In genomic region chr6:85464260-85464644, GRCh38 we compare ENCODE assay signal across 9 cellular contexts. TPM values are rescaled to one million over a fixed set of nuclear protein-coding genes. Genes with fewer than 3 reads are reported as not detected.
DNase-seq lines count a peak whose midpoint lies in the region; ATAC-seq and TF ChIP-seq lines count a peak whose summit lies in the region.
"Had no signal": no experiment of that assay in that cellular context is flagged by ENCODE, and none has a peak within 500 bp of the region (broad histone marks: within the 10 kb centered on the region; RNA-seq: fewer than 3 reads in every experiment).

No MANE protein-coding gene starts in this region.

- H3K9me2 ChIP-seq in OCI-LY7 (ENCODE audit: insufficient read depth, low read length): no peaks in the 10 kb centered on the region

- CTCF ChIA-PET in OCI-LY7 (lab: Charles Lee; ENCODE audit: unreplicated experiment) (no interaction called here), HEK293T (lab: Yijun Ruan, JAX) (interaction anchor here (3.9 kb wide), 1 partner anchor 19 kb away, joined by 14 read pairs; no protein-coding TSS in a partner anchor)

- no peaks in the 10 kb centered on the region for H3K36me3 Mint-ChIP-seq in endothelial cell (ENCODE audit: low read depth, unreplicated experiment)

- TF ChIP-seq CTCF in endothelial cell (IDR thresholded peaks at IDR 0.05; ENCODE audit: unreplicated experiment): no peak
- no peak for TF ChIP-seq CTCF in OCI-LY7 (conservative IDR thresholded peaks at IDR 0.05; ENCODE audit: low read length)

- H3K9me3 Mint-ChIP-seq in endothelial cell (ENCODE audit: unreplicated experiment): no peaks in the 10 kb centered on the region

- H3K36me3 ChIP-seq in OCI-LY7 (ENCODE audit: insufficient read depth, low read length): no peaks in the 10 kb centered on the region

- no peak overlapping the region for H3K4me3 ChIP-seq in OCI-LY7 (ENCODE audit: low read depth, low read length, poor library complexity, severe bottlenecking)
- H3K4me3 ChIP-seq: K562 had no signal

- H3K27ac ChIP-seq in OCI-LY7 (ENCODE audit: low read depth, low read length, poor library complexity, severe bottlenecking): no peak overlapping the region

- H3K9me3 ChIP-seq in OCI-LY7 (ENCODE audit: low read length): no peaks in the 10 kb centered on the region

- H3K27ac Mint-ChIP-seq in endothelial cell (ENCODE audit: unreplicated experiment): no peak overlapping the region

- no TSS peak for BruUV-seq in OCI-LY7 (replicated peaks; lab: Mats Ljungman, UMichigan)

- H2AFZ ChIP-seq in OCI-LY7 (ENCODE audit: low read length): no peak overlapping the region

- peaks cover 21% of the 10 kb centered on the region for H3K4me1 ChIP-seq in OCI-LY7 (ENCODE audit: insufficient read depth, low read length, poor library complexity, severe bottlenecking)

- intact Hi-C loops in OCI-LY7 (cut with micrococcal nuclease; ENCODE audit: unreplicated experiment): no loop called here

- peak; percentile 76 for ATAC-seq in SK-N-SH treated with all-trans-retinoic acid at 6 μM for 48 hours
- ATAC-seq: K562 had no signal

- no peaks in the 10 kb centered on the region for H4K20me1 ChIP-seq in OCI-LY7 (ENCODE audit: insufficient read depth, low read length)

- H3K4me3 Mint-ChIP-seq in endothelial cell (ENCODE audit: unreplicated experiment): no peak overlapping the region

- POLR2A ChIA-PET in OCI-LY7 (lab: Charles Lee): interaction anchor here (0.7 to 1.9 kb wide), 3 partner anchors 11 to 113 kb away, joined by 3 to 13 read pairs (median 3); partner anchors contain the start of gene NT5E
- POLR2A ChIA-PET in HEK293T (lab: Yijun Ruan, JAX): interaction anchor here (0.6 kb wide), 1 partner anchor 15 kb away, joined by 3 read pairs; the partner anchor contains the start of gene NT5E

- H3K4me2 ChIP-seq in OCI-LY7 (ENCODE audit: low read length): no peak overlapping the region

- DNase-seq in H4 (ENCODE audit: low spot score): peak; percentile 88
- peak; percentile 79 to 96 for DNase-seq in dermis microvascular lymphatic vessel endothelial cell (ENCODE audit: low read depth in 2 of 2)
- DNase-seq in stimulated activated CD4-positive, alpha-beta T cell treated with anti-CD3 and anti-CD28 coated beads, Interleukin-15, amount 100 ng/mL, for 24 hours: peak; percentile 65
- DNase-seq in endothelial cell (ENCODE audit: low spot score): no peak
- no peak for DNase-seq in NCI-H2196 treated with DMSO at 0.1 percent for 48 hours (lab: John Stamatoyannopoulos, UW; ENCODE audit: unreplicated experiment)
- DNase-seq in OCI-LY7 (ENCODE audit: low spot score): no peak
- DNase-seq in HEK293T (ENCODE audit: extremely low spot score): no peak

- no peaks in the 10 kb centered on the region for H3K79me2 ChIP-seq in OCI-LY7 (ENCODE audit: insufficient read depth, low read depth, low read length)

- H3K4me1 Mint-ChIP-seq in endothelial cell (ENCODE audit: unreplicated experiment): peaks cover 59% of the 10 kb centered on the region

- H3K27me3 Mint-ChIP-seq in endothelial cell (ENCODE audit: unreplicated experiment): peaks cover 3% of the 10 kb centered on the region

TF ChIP-seq in SK-N-SH treated with all-trans-retinoic acid at 6 μM for 48 hours, 23 proteins besides CTCF, POLR2A, EP300 and RAD21:
- TF ChIP-seq ISL1 (CRISPR knock-in tag; IDR thresholded peaks at IDR 0.05): peak; percentile 60
- TF ChIP-seq CSDC2 (CRISPR knock-in tag; IDR thresholded peaks at IDR 0.05): no peak
- TF ChIP-seq ZC3H10 (CRISPR knock-in tag; IDR thresholded peaks at IDR 0.05): peak; percentile 89
- TF ChIP-seq ZNF8 (CRISPR knock-in tag; IDR thresholded peaks at IDR 0.05): no peak
- peak; percentile 76; the same call in 1 of the 2 replicates for TF ChIP-seq TOX (CRISPR knock-in tag; IDR thresholded peaks at IDR 0.05; ENCODE audit: borderline replicate concordance)
- no peak for TF ChIP-seq RARB (CRISPR knock-in tag; IDR thresholded peaks at IDR 0.05)

TF ChIP-seq in HEK293T, 16 proteins besides CTCF, POLR2A, EP300 and RAD21:
- TF ChIP-seq L3MBTL2 (conservative IDR thresholded peaks at IDR 0.05): no peak
- no peak for TF ChIP-seq SUZ12 (IDR thresholded peaks at IDR 0.05)
- TF ChIP-seq LEF1 (IDR thresholded peaks at IDR 0.05; ENCODE audit: borderline replicate concordance): no peak
- TF ChIP-seq ELF4 (IDR thresholded peaks at IDR 0.05): no peak
- no peak for TF ChIP-seq ARNT (IDR thresholded peaks at IDR 0.05)
- no peak for TF ChIP-seq BHLHE40 (IDR thresholded peaks at IDR 0.05; ENCODE audit: borderline replicate concordance)
- no peak for TF ChIP-seq PKNOX1 (IDR thresholded peaks at IDR 0.05)
- TF ChIP-seq NFRKB (IDR thresholded peaks at IDR 0.05): no peak
- no peak for TF ChIP-seq SP1 (IDR thresholded peaks at IDR 0.05)
- TF ChIP-seq ZNF384 (IDR thresholded peaks at IDR 0.05): no peak
- TF ChIP-seq CTBP1 (IDR thresholded peaks at IDR 0.05; ENCODE audit: borderline replicate concordance): no peak
- TF ChIP-seq HDGF (IDR thresholded peaks at IDR 0.05; ENCODE audit: borderline replicate concordance): no peak
- TF ChIP-seq FOXA1 (IDR thresholded peaks at IDR 0.05): no peak
- no peak for TF ChIP-seq FOXM1 (IDR thresholded peaks at IDR 0.05; ENCODE audit: borderline replicate concordance)
- TF ChIP-seq FOXK2 (IDR thresholded peaks at IDR 0.05): no peak
- TF ChIP-seq TARDBP (IDR thresholded peaks at IDR 0.05): no peak

RNA-seq across cellular contexts. Expression of gene NT5E, which starts 14.4 kb away (rescaled TPM):
- 0.08 and 0.15 TPM in 2 replicates for total RNA-seq in H4 (2014; rRNA removed; shearing (Covaris generic))
- total RNA-seq in dermis microvascular lymphatic vessel endothelial cell (43.4 and 123 TPM in 2 replicates), endothelial cell (ENCODE audit: unreplicated experiment) (47.1 TPM), OCI-LY7 (2022) (not detected in 2 replicates)
- total RNA-seq in OCI-LY7 (2014; rRNA removed; shearing (Covaris generic)): not detected in 2 replicates

Comparison
In these comparisons a context has a peak if more than half of its experiments do, and no peak if none do; other contexts are left out.
1. DNase-seq: peak in H4 (single experiment), dermis microvascular lymphatic vessel endothelial cell (2 of 2) and stimulated activated CD4-positive, alpha-beta T cell treated with anti-CD3 and anti-CD28 coated beads, Interleukin-15, amount 100 ng/mL, for 24 hours (single experiment); none in endothelial cell (single experiment), NCI-H2196 treated with DMSO at 0.1 percent for 48 hours (single experiment), OCI-LY7 (single experiment) and HEK293T (single experiment).
2. RNA of gene NT5E, which starts 14.4 kb away (total RNA-seq): 43.4 to 123 TPM in dermis microvascular lymphatic vessel endothelial cell and 47.1 TPM in endothelial cell (single experiment); 0.08 to 0.15 TPM in H4 and not detected in OCI-LY7; every median in the first group is over 10 times any median in the second.